In genomic region chr17:82655523-82655922, GRCh38 we compare ENCODE assay signal across 21 cellular contexts. TPM values are rescaled to one million over a fixed set of nuclear protein-coding genes. Genes with fewer than 3 reads are reported as not detected.
DNase-seq lines count a peak whose midpoint lies in the region; ATAC-seq and TF ChIP-seq lines count a peak whose summit lies in the region.
"Had no signal": no experiment of that assay in that cellular context is flagged by ENCODE, and none has a peak within 500 bp of the region (broad histone marks: within the 10 kb centered on the region; RNA-seq: fewer than 3 reads in every experiment).

No MANE protein-coding gene starts in this region.

- H3K4me1 ChIP-seq in lower lobe of right lung: no peaks in the 10 kb centered on the region
- peaks cover 0 to 16% (median 6%) of the 10 kb centered on the region in 6 donors for H3K4me1 ChIP-seq in spleen

- H3K27ac ChIP-seq in VCaP: peak overlapping the region; percentile 82
- H3K27ac ChIP-seq in lower lobe of right lung: peak overlapping the region; percentile 49
- H3K27ac ChIP-seq in spleen: peak overlapping the region in 7 of 8 donors; percentile 5 to 65 (median 50)

- H3K27me3 Mint-ChIP-seq in CD14-positive monocyte (ENCODE audit: low read depth in 3 of 3): peaks cover 0 to 3% (median 1%) of the 10 kb centered on the region in 3 donors
- H3K27me3 Mint-ChIP-seq in T-helper 2 cell treated with Interferon-gamma antibody and Interleukin-4, amounts not matched to agents 5 μg/mL and 100 μg/mL, for 36 hours (ENCODE audit: low read depth): no peaks in the 10 kb centered on the region
- H3K27me3 Mint-ChIP-seq: activated B cell treated with CpG ODN at 0.5 μM for 24 hours; activated CD4-positive, alpha-beta memory T cell treated with anti-CD3 and anti-CD28 coated beads, Interleukin-2, amount 10 ng/mL, durations not matched to agents 7 days and 5 days; CD4-positive, alpha-beta T cell had no signal

- DNase-seq in CD14-positive monocyte (ENCODE audit: low spot score): no peak
- DNase-seq in lower lobe of right lung: peak; percentile 32
- DNase-seq in spleen: no peak
- no peak for DNase-seq in T-helper 2 cell treated with Interferon-gamma antibody and Interleukin-4, amounts not matched to agents 5 μg/mL and 100 μg/mL, for 36 hours (ENCODE audit: low spot score)
- no peak for DNase-seq in hepatic stellate cell (ENCODE audit: low spot score)
- no peak for DNase-seq in GM13976 (ENCODE audit: low spot score)
- no peak for DNase-seq in HPDE6-E6E7 (ENCODE audit: extremely low spot score)
- DNase-seq: activated B cell treated with CpG ODN at 0.5 μM for 24 hours; activated CD4-positive, alpha-beta memory T cell treated with anti-CD3 and anti-CD28 coated beads, Interleukin-2, amount 10 ng/mL, durations not matched to agents 7 days and 5 days; activated gamma-delta T cell treated with Interleukin-2 at 50 U/mL for 16 hours; activated T-cell treated with anti-CD3 and anti-CD28 coated beads for 4 hours; CD4-positive, alpha-beta T cell; hypothalamus; mesendoderm; NCI-H1694; nephron progenitor cell; OCI-M1; stimulated activated CD4-positive, alpha-beta T cell treated with anti-CD3 and anti-CD28 coated beads, Interleukin-12 subunit alpha, Interleukin-12 subunit beta, amount 100 ng/mL, for 4 hours; substantia nigra; T-helper 2 cell had no signal

- H3K27ac Mint-ChIP-seq in CD14-positive monocyte: peak overlapping the region in 6 of 7 donors; percentile 61 to 89 (median 80)
- H3K27ac Mint-ChIP-seq in T-helper 2 cell treated with Interferon-gamma antibody and Interleukin-4, amounts not matched to agents 5 μg/mL and 100 μg/mL, for 36 hours: no peak overlapping the region
- H3K27ac Mint-ChIP-seq: activated CD4-positive, alpha-beta memory T cell treated with anti-CD3 and anti-CD28 coated beads, Interleukin-2, amount 10 ng/mL, durations not matched to agents 7 days and 5 days; CD4-positive, alpha-beta T cell had no signal

- no peaks in the 10 kb centered on the region for H3K36me3 Mint-ChIP-seq in CD14-positive monocyte
- no peaks in the 10 kb centered on the region for H3K36me3 Mint-ChIP-seq in T-helper 2 cell treated with Interferon-gamma antibody and Interleukin-4, amounts not matched to agents 5 μg/mL and 100 μg/mL, for 36 hours (ENCODE audit: low read depth)

- H3K9me3 Mint-ChIP-seq in CD14-positive monocyte: peaks cover 0 to 2% (median 0%) of the 10 kb centered on the region in 7 donors
- no peaks in the 10 kb centered on the region for H3K9me3 Mint-ChIP-seq in T-helper 2 cell treated with Interferon-gamma antibody and Interleukin-4, amounts not matched to agents 5 μg/mL and 100 μg/mL, for 36 hours
- H3K9me3 Mint-ChIP-seq: activated B cell treated with CpG ODN at 0.5 μM for 24 hours; CD4-positive, alpha-beta T cell had no signal

- no peak for TF ChIP-seq POLR2A in spleen (IDR thresholded peaks at IDR 0.05)

- no peak for ATAC-seq in lower lobe of right lung

- no peak for TF ChIP-seq CTCF in CD14-positive monocyte (IDR thresholded peaks at IDR 0.05)
- TF ChIP-seq CTCF in VCaP (conservative IDR thresholded peaks at IDR 0.05): no peak
- no peak for TF ChIP-seq CTCF in lower lobe of right lung (IDR thresholded peaks at IDR 0.05)
- TF ChIP-seq CTCF in spleen (IDR thresholded peaks at IDR 0.05 in 8 of 11, conservative IDR thresholded peaks at IDR 0.05 in 3 of 11): no peak
- no peak for TF ChIP-seq CTCF in GM13976 (IDR thresholded peaks at IDR 0.05; ENCODE audit: borderline replicate concordance, control extremely low read depth, extremely low read depth, insufficient read depth, missing control alignments)

- H3K36me3 ChIP-seq in lower lobe of right lung (peaks cover 22% of the 10 kb centered on the region), spleen (peaks cover 0 to 26% (median 0%) of the 10 kb centered on the region in 6 donors)

- in situ Hi-C loops in GM13976 (cut with MboI; ENCODE audit: low sequenced_read_pairs, unreplicated experiment): loop anchor here (25.0 kb wide), 1 partner anchor 107 kb away; the partner anchor contains the start of gene TBCD

- H3K9me3 ChIP-seq in lower lobe of right lung (no peaks in the 10 kb centered on the region), spleen (no peaks in the 10 kb centered on the region)

- intact Hi-C loops in CD14-positive monocyte (cut with micrococcal nuclease): no loop called here
- intact Hi-C loops in lower lobe of right lung (cut with DNase I): no loop called here
- intact Hi-C loops in spleen (cut with DNase I; ENCODE audit: low total_unique reads): loop anchor here (10.0 kb wide), 1 partner anchor 99 kb away; the partner anchor contains the start of gene TBCD

- WGBS in spleen, 5 donors: 60 to 79% (median 71%) methylated on average over 13 of the region's 13 CpGs

- H3K4me3 ChIP-seq in lower lobe of right lung (no peak overlapping the region), spleen (no peak overlapping the region)

- H3K4me1 Mint-ChIP-seq in CD14-positive monocyte: peaks cover 17% of the 10 kb centered on the region
- no peaks in the 10 kb centered on the region for H3K4me1 Mint-ChIP-seq in T-helper 2 cell treated with Interferon-gamma antibody and Interleukin-4, amounts not matched to agents 5 μg/mL and 100 μg/mL, for 36 hours (ENCODE audit: low read depth)
- H3K4me1 Mint-ChIP-seq: activated CD4-positive, alpha-beta memory T cell treated with anti-CD3 and anti-CD28 coated beads, Interleukin-2, amount 10 ng/mL, durations not matched to agents 7 days and 5 days had no signal

- H3K4me3 Mint-ChIP-seq in CD14-positive monocyte: peak overlapping the region; percentile 56 to 85
- no peak overlapping the region for H3K4me3 Mint-ChIP-seq in T-helper 2 cell treated with Interferon-gamma antibody and Interleukin-4, amounts not matched to agents 5 μg/mL and 100 μg/mL, for 36 hours
- H3K4me3 Mint-ChIP-seq: activated B cell treated with CpG ODN at 0.5 μM for 24 hours; activated CD4-positive, alpha-beta memory T cell treated with anti-CD3 and anti-CD28 coated beads, Interleukin-2, amount 10 ng/mL, durations not matched to agents 7 days and 5 days; CD4-positive, alpha-beta T cell; nephron progenitor cell had no signal

- H3K27me3 ChIP-seq in lower lobe of right lung (ENCODE audit: low read depth) (no peaks in the 10 kb centered on the region), spleen (replicated peaks in 1 of 7) (no peaks in the 10 kb centered on the region)

RNA-seq across cellular contexts. Expression of gene WDR45B, which starts 7.3 kb away (rescaled TPM):
- polyA plus RNA-seq in CD14-positive monocyte (10 to 100 TPM; 42.6 to 60.3 TPM), spleen (10 to 100 TPM; 30.9 to 52.7 (median 34.9) TPM)
- total RNA-seq in lower lobe of right lung (66.1 TPM), spleen (10 to 100 TPM; 62.6 to 80.2 (median 67.0) TPM)

RNA-seq across cellular contexts. Expression of gene RAB40B, which starts 43.0 kb away (rescaled TPM):
- polyA plus RNA-seq in CD14-positive monocyte (under 1 TPM; 0.75 to 0.95 TPM), spleen (1 to 10 TPM; 5.3 to 8.6 (median 8.5) TPM)
- total RNA-seq in lower lobe of right lung (10.2 TPM), spleen (10 to 100 TPM in 2 of 7 donors, 1 to 10 TPM in 5; 4.1 to 13.6 (median 5.5) TPM)
